ENCODE assay signal across 16 cellular contexts in genomic region chr2:3598912-3599854, GRCh38. TPM values are rescaled to one million over a fixed set of nuclear protein-coding genes. Genes with fewer than 3 reads are reported as not detected.
DNase-seq lines count a peak whose midpoint lies in the region; ATAC-seq and TF ChIP-seq lines count a peak whose summit lies in the region.
"Had no signal": no experiment of that assay in that cellular context is flagged by ENCODE, and none has a peak within 500 bp of the region (broad histone marks: within the 10 kb centered on the region; RNA-seq: fewer than 3 reads in every experiment).

No MANE protein-coding gene starts in this region.

- TF ChIP-seq EP300 in Ishikawa (IDR thresholded peaks at IDR 0.05; ENCODE audit: borderline replicate concordance): no peak

- H3K27me3 ChIP-seq in BLaER1: no peaks in the 10 kb centered on the region
- H3K27me3 ChIP-seq: Peyer's patch had no signal

- ATAC-seq in left lobe of liver: no peak
- ATAC-seq in HG03460 (IDR thresholded peaks at IDR 0.05; ENCODE audit: unreplicated experiment): no peak
- no peak for ATAC-seq in GM18519 (IDR thresholded peaks at IDR 0.05; ENCODE audit: low FRiP score, unreplicated experiment)
- ATAC-seq: SK-N-SH treated with all-trans-retinoic acid at 6 μM for 48 hours had no signal

- H3K9ac ChIP-seq in BLaER1: no peak overlapping the region

- peaks cover 11% of the 10 kb centered on the region; the same call in 1 of the 2 replicates for H3K36me3 ChIP-seq in BLaER1
- H3K36me3 ChIP-seq: Peyer's patch had no signal

- peaks cover 12% of the 10 kb centered on the region; the same call in 1 of the 2 replicates for H3K4me1 ChIP-seq in BLaER1
- H3K4me1 ChIP-seq: Peyer's patch had no signal

- in situ Hi-C loops in ACHN (cut with HindIII; ENCODE audit: low pct_ligation_motif_present, low pct_unique_long_range_greater_than_20kb, low sequenced_read_pairs): no loop called here

- no peak for TF ChIP-seq RAD21 in Ishikawa (IDR thresholded peaks at IDR 0.05; ENCODE audit: low read depth)

- no peak overlapping the region for H3K4me3 ChIP-seq in BLaER1
- H3K4me3 ChIP-seq: Peyer's patch had no signal

- H4K20me1 ChIP-seq in BLaER1: no peaks in the 10 kb centered on the region

- no peak overlapping the region for H3K27ac ChIP-seq in BLaER1
- H3K27ac ChIP-seq: C4-2B, Peyer's patch had no signal

- 0 out of 2 replicates have a peak overlapping the region, but pooled peaks have one; percentile 5 for H3K4me2 ChIP-seq in BLaER1

- no peaks in the 10 kb centered on the region for H3K9me3 ChIP-seq in BLaER1
- H3K9me3 ChIP-seq: Peyer's patch had no signal

- DNase-seq in SKM-1 (lab: John Stamatoyannopoulos, UW; ENCODE audit: unreplicated experiment) (peak; percentile 23), left lobe of liver (ENCODE audit: low spot score) (peak; percentile 37), A172 (ENCODE audit: low spot score) (no peak), ACHN (no peak)
- DNase-seq: EL, NCI-H1092 treated with DMSO at 0.1 percent for 48 hours, NCI-H1694, Peyer's patch, SHP77 had no signal

TF ChIP-seq in Ishikawa, 13 proteins besides CTCF, POLR2A, EP300 and RAD21:
- TF ChIP-seq CEBPB (IDR thresholded peaks at IDR 0.05): peak; percentile 59
- no peak for TF ChIP-seq NFIC (IDR thresholded peaks at IDR 0.05)

RNA-seq across cellular contexts. Expression of gene COLEC11, which starts 4.3 kb away (rescaled TPM):
- total RNA-seq in left lobe of liver: 40.1 TPM
- 0.17 TPM in 1 of 2 replicates, not detected in the other for total RNA-seq in A172 (2014; rRNA removed; shearing (Covaris generic))
- total RNA-seq: H4 had no signal

RNA-seq across cellular contexts. Expression of gene RPS7, which starts 24.1 kb away (rescaled TPM):
- total RNA-seq in left lobe of liver: 388 TPM
- total RNA-seq in A172 (2014; rRNA removed; shearing (Covaris generic)): 2,765 and 4,011 TPM in 2 replicates

RNA-seq across cellular contexts. Expression of gene RNASEH1, which starts 41.0 kb away (rescaled TPM):
- total RNA-seq in left lobe of liver: 9.5 TPM
- total RNA-seq in A172 (2014; rRNA removed; shearing (Covaris generic)): 55.3 and 61.6 TPM in 2 replicates

RNA-seq across cellular contexts. Expression of gene ALLC, which starts 58.8 kb away (rescaled TPM):
- total RNA-seq in left lobe of liver: 0.20 TPM
- total RNA-seq in A172 (2014; rRNA removed; shearing (Covaris generic)): not detected in 2 replicates
- total RNA-seq: H4, Peyer's patch had no signal

Comparison
In these comparisons a context has a peak if more than half of its experiments do, and no peak if none do; other contexts are left out.
1. DNase-seq: peak in SKM-1 (single experiment) and left lobe of liver (single experiment); none in A172 (single experiment) and ACHN (single experiment).
2. RNA of gene COLEC11, which starts 4.3 kb away (total RNA-seq): 40.1 TPM in left lobe of liver (single experiment); 0.17 TPM in A172; every median in the first group is over 10 times any median in the second.